16 cellular contexts compared by ENCODE assay signal in genomic region chr2:218505754-218506371, GRCh38.
A peak's percentile ranks its signal among the peaks of the same experiment; 100 is the strongest.
DNase-seq lines count a peak whose midpoint lies in the region; ATAC-seq and TF ChIP-seq lines count a peak whose summit lies in the region.
"Had no signal": no experiment of that assay in that cellular context is flagged by ENCODE, and none has a peak within 500 bp of the region (broad histone marks: within the 10 kb centered on the region; RNA-seq: fewer than 3 reads in every experiment).

No MANE protein-coding gene starts in this region.

- H3K4me3 ChIP-seq in CD4-positive, CD25-positive, alpha-beta regulatory T cell (ENCODE audit: low read depth, low read length) = no peak overlapping the region
- H3K4me3 ChIP-seq in mucosa of descending colon = no peak overlapping the region

- DNase-seq in activated CD4-positive, alpha-beta T cell treated with anti-CD3 and anti-CD28 coated beads, Interleukin-2, amount 10 ng/mL, durations not matched to agents 7 days and 5 days = no peak
- DNase-seq in activated CD4-positive, alpha-beta T cell treated with anti-CD3 and anti-CD28 coated beads for 1 hour = no peak
- DNase-seq in CD4-positive, CD25-positive, alpha-beta regulatory T cell = no peak
- DNase-seq in T-helper 17 cell (no peak), NCI-H446 (lab: John Stamatoyannopoulos, UW) (no peak), mucosa of descending colon (no peak)
- DNase-seq: ACHN; BE2C; Calu3; CD4-positive, alpha-beta memory T cell; DMS79 treated with DMSO at 0.1 percent for 48 hours; GF-D8; GOT3; H7 had no signal

- peaks cover 20% of the 10 kb centered on the region for H3K4me1 Mint-ChIP-seq in activated CD4-positive, alpha-beta T cell treated with anti-CD3 and anti-CD28 coated beads, Interleukin-2, amount 10 ng/mL, durations not matched to agents 7 days and 5 days
- H3K4me1 Mint-ChIP-seq in CD4-positive, CD25-positive, alpha-beta regulatory T cell = peaks cover 3 to 17% (median 13%) of the 10 kb centered on the region in 4 donors
- peaks cover 14% of the 10 kb centered on the region for H3K4me1 Mint-ChIP-seq in T-helper 17 cell

- no peaks in the 10 kb centered on the region for H3K9me3 Mint-ChIP-seq in activated CD4-positive, alpha-beta T cell treated with anti-CD3 and anti-CD28 coated beads, Interleukin-2, amount 10 ng/mL, durations not matched to agents 7 days and 5 days
- H3K9me3 Mint-ChIP-seq in CD4-positive, CD25-positive, alpha-beta regulatory T cell = no peaks in the 10 kb centered on the region
- H3K9me3 Mint-ChIP-seq: CD4-positive, alpha-beta memory T cell had no signal

- peak overlapping the region; percentile 32 for H3K27ac Mint-ChIP-seq in activated CD4-positive, alpha-beta T cell treated with anti-CD3 and anti-CD28 coated beads, Interleukin-2, amount 10 ng/mL, durations not matched to agents 7 days and 5 days
- H3K27ac Mint-ChIP-seq in CD4-positive, CD25-positive, alpha-beta regulatory T cell = peak overlapping the region in 2 of 3 donors; percentile 24 to 82
- peak overlapping the region; percentile 63 for H3K27ac Mint-ChIP-seq in T-helper 17 cell

- no peaks in the 10 kb centered on the region for H3K27me3 Mint-ChIP-seq in activated CD4-positive, alpha-beta T cell treated with anti-CD3 and anti-CD28 coated beads, Interleukin-2, amount 10 ng/mL, durations not matched to agents 7 days and 5 days
- no peaks in the 10 kb centered on the region for H3K27me3 Mint-ChIP-seq in CD4-positive, CD25-positive, alpha-beta regulatory T cell
- H3K27me3 Mint-ChIP-seq in T-helper 17 cell = no peaks in the 10 kb centered on the region
- H3K27me3 Mint-ChIP-seq: CD4-positive, alpha-beta memory T cell had no signal

- H3K36me3 Mint-ChIP-seq in activated CD4-positive, alpha-beta T cell treated with anti-CD3 and anti-CD28 coated beads, Interleukin-2, amount 10 ng/mL, durations not matched to agents 7 days and 5 days (ENCODE audit: low read depth) = peaks cover 47% of the 10 kb centered on the region
- peaks cover 61% of the 10 kb centered on the region for H3K36me3 Mint-ChIP-seq in CD4-positive, CD25-positive, alpha-beta regulatory T cell
- H3K36me3 Mint-ChIP-seq in T-helper 17 cell (ENCODE audit: low read depth) = peaks cover 13% of the 10 kb centered on the region

- TF ChIP-seq CTCF in mucosa of descending colon (IDR thresholded peaks at IDR 0.05) = no peak

- H3K27ac ChIP-seq in CD4-positive, CD25-positive, alpha-beta regulatory T cell (ENCODE audit: insufficient read depth, low read length, poor library complexity, severe bottlenecking) = no peak overlapping the region
- H3K27ac ChIP-seq: C4-2B had no signal

- H3K4me1 ChIP-seq in CD4-positive, CD25-positive, alpha-beta regulatory T cell (ENCODE audit: control insufficient read depth, insufficient read depth, low read length, poor library complexity, severe bottlenecking) = no peaks in the 10 kb centered on the region
- no peaks in the 10 kb centered on the region for H3K4me1 ChIP-seq in mucosa of descending colon (ENCODE audit: low read depth)
- H3K4me1 ChIP-seq: BE2C had no signal

- POLR2A ChIA-PET in activated CD4-positive, alpha-beta T cell treated with anti-CD3 and anti-CD28 coated beads, Interleukin-2, amount 10 ng/mL, durations not matched to agents 7 days and 5 days (lab: Charles Lee) = no interaction called here

- no peak overlapping the region for H3K4me3 Mint-ChIP-seq in activated CD4-positive, alpha-beta T cell treated with anti-CD3 and anti-CD28 coated beads, Interleukin-2, amount 10 ng/mL, durations not matched to agents 7 days and 5 days
- no peak overlapping the region for H3K4me3 Mint-ChIP-seq in CD4-positive, CD25-positive, alpha-beta regulatory T cell
- H3K4me3 Mint-ChIP-seq in T-helper 17 cell = no peak overlapping the region
- H3K4me3 Mint-ChIP-seq: CD4-positive, alpha-beta memory T cell had no signal

- H3K9me3 ChIP-seq in CD4-positive, CD25-positive, alpha-beta regulatory T cell (ENCODE audit: control insufficient read depth in 2 of 2, low read length in 2 of 2) = no peaks in the 10 kb centered on the region
- no peaks in the 10 kb centered on the region for H3K9me3 ChIP-seq in T-helper 17 cell (ENCODE audit: control insufficient read depth, low read length, poor library complexity, severe bottlenecking)
- H3K9me3 ChIP-seq in mucosa of descending colon = no peaks in the 10 kb centered on the region
- H3K9me3 ChIP-seq: BE2C had no signal

- no peak for ATAC-seq in CD4-positive, CD25-positive, alpha-beta regulatory T cell (ENCODE audit: low read depth in 2 of 2)
- no peak for ATAC-seq in T-helper 17 cell
- no peak for ATAC-seq in mucosa of descending colon
- ATAC-seq: HCT116 had no signal

- peaks cover 18% of the 10 kb centered on the region for H3K36me3 ChIP-seq in CD4-positive, CD25-positive, alpha-beta regulatory T cell (ENCODE audit: control insufficient read depth, insufficient read depth, low read length)
- H3K36me3 ChIP-seq in mucosa of descending colon (ENCODE audit: low read depth) = no peaks in the 10 kb centered on the region
- H3K36me3 ChIP-seq: BE2C had no signal

- H3K27me3 ChIP-seq in CD4-positive, CD25-positive, alpha-beta regulatory T cell (ENCODE audit: control insufficient read depth, insufficient read depth, low read length) = no peaks in the 10 kb centered on the region
- H3K27me3 ChIP-seq: BE2C had no signal

- intact Hi-C loops in mucosa of descending colon (cut with DNase I, micrococcal nuclease) = no loop called here

- CTCF ChIA-PET in activated CD4-positive, alpha-beta T cell treated with anti-CD3 and anti-CD28 coated beads, Interleukin-2, amount 10 ng/mL, durations not matched to agents 7 days and 5 days (lab: Charles Lee) = interaction anchor here (1.0 to 1.5 kb wide), 3 partner anchors 11 to 27 kb away, joined by 3 to 7 read pairs (median 7); no protein-coding TSS in a partner anchor
